1 cellular context compared by ENCODE assay signal in genomic region chr3:122391674-122392446, GRCh38.
TF ChIP-seq lines count a peak whose summit lies in the region.

No MANE protein-coding gene starts in this region.

TF ChIP-seq in IMR-90, 13 proteins besides CTCF, POLR2A, EP300 and RAD21:
- TF ChIP-seq NFE2L2 (IDR thresholded peaks at IDR 0.05; ENCODE audit: low read depth, low read length) (no peak), SMC3 (IDR thresholded peaks at IDR 0.05; ENCODE audit: low read depth, low read length) (no peak), RFX5 (IDR thresholded peaks at IDR 0.05; ENCODE audit: low read depth, low read length) (no peak), FOS (IDR thresholded peaks at IDR 0.05; ENCODE audit: low read depth, low read length) (no peak), USF2 (IDR thresholded peaks at IDR 0.05; ENCODE audit: low read depth, low read length) (no peak), MAZ (IDR thresholded peaks at IDR 0.05; ENCODE audit: borderline replicate concordance, low read depth, low read length) (no peak), MAFK (IDR thresholded peaks at IDR 0.05; ENCODE audit: low read depth, low read length) (no peak), MXI1 (IDR thresholded peaks at IDR 0.05; ENCODE audit: borderline replicate concordance, low read depth, low read length) (no peak), CEBPB (IDR thresholded peaks at IDR 0.05; ENCODE audit: low read depth, low read length) (no peak), ELK1 (IDR thresholded peaks at IDR 0.05; ENCODE audit: borderline replicate concordance, low read depth, low read length) (no peak), RCOR1 (IDR thresholded peaks at IDR 0.05; ENCODE audit: insufficient replicate concordance, low read length) (no peak), BHLHE40 (IDR thresholded peaks at IDR 0.05; ENCODE audit: low read depth, low read length) (no peak), CHD1 (IDR thresholded peaks at IDR 0.05; ENCODE audit: low read depth, low read length) (no peak)
